8 cellular contexts compared by ENCODE assay signal in the genomic region with DNA sequence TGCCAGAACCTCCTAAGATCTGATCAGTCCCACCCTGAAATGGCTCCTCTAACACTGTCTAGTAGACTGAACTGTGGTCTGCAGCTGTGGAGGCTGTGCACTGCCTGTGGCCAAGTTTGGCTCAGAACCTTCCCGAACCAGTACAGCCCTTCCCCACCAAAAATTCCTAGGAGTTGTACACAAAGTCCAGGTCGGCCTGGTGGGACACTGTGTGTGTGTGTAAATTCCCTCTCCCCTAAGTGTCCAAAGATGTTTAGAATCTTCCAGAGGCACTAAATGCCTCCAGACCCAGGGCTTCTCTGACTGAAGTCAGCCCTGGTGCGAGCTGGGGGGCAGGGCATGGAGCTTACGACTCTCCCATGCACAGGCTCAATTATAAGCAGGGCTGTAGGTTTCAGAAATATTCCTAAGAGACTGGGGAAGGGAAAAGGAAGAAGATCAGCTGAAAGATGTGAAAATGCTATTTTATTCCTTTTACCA.
A peak's percentile ranks its signal among the peaks of the same experiment; 100 is the strongest.
DNase-seq lines count a peak whose midpoint lies in the region; ATAC-seq, FAIRE-seq and TF ChIP-seq lines count a peak whose summit lies in the region.

No MANE protein-coding gene starts in this region.

- H2AFZ ChIP-seq in H1 (ENCODE audit: low read length), result no peak overlapping the region

- no peaks in the 10 kb centered on the region for H4K20me1 ChIP-seq in H1 (replicated peaks in 1 of 2; ENCODE audit: control insufficient read depth in 1 of 2, insufficient read depth in 2 of 2, low read length in 2 of 2)

- H3K4ac ChIP-seq in H1 (replicated peaks; ENCODE audit: insufficient read length, low read depth, low read length), result peak overlapping the region; percentile 98

- peak overlapping the region; percentile 100 for H2BK12ac ChIP-seq in H1 (ENCODE audit: low read depth, low read length)

- H2BK20ac ChIP-seq in H1 (ENCODE audit: low read length), result peak overlapping the region; percentile 98

- no peak for TF ChIP-seq CTCF in C4-2B (conservative IDR thresholded peaks at IDR 0.05)
- TF ChIP-seq CTCF in H1 (IDR thresholded peaks at IDR 0.05; ENCODE audit: control extremely low read depth in 1 of 3, insufficient read depth in 1 of 3, low read depth in 1 of 3, low read length in 3 of 3), result no peak
- no peak for TF ChIP-seq CTCF in ovary (IDR thresholded peaks at IDR 0.05)

- no peak for FAIRE-seq in H1 (lab: Jason Lieb, UNC)

- TF ChIP-seq POLR2A in H1 (IDR thresholded peaks at IDR 0.05; ENCODE audit: control extremely low read depth in 1 of 2, low read depth in 2 of 2, low read length in 2 of 2) (peak in 1 of 2 experiments; percentile 24; a peak in 2 of 3 replicates), ovary (IDR thresholded peaks at IDR 0.05) (no peak)

- H4K91ac ChIP-seq in H1 (replicated peaks; ENCODE audit: insufficient read length, low read length), result peak overlapping the region; percentile 100

- 60% methylated on average over 4 of the region's 4 CpGs; no CpG with 5 or more reads in 1 of the 2 experiments for WGBS in H1 (ENCODE audit: extremely low coverage in 1 of 2, insufficient coverage in 1 of 2, insufficient read length in 1 of 2, insufficient replicate concordance in 2 of 2, low coverage in 1 of 2, low lambda C conversion rate in 2 of 2, missing lambda C conversion rate in 1 of 2), 2 experiments
- WGBS in ovary, 3 donors, result 35 to 49% (median 49%) methylated on average over 4 of the region's 4 CpGs

- no peak for TF ChIP-seq EP300 in H1 (IDR thresholded peaks at IDR 0.05; ENCODE audit: borderline replicate concordance in 1 of 2, low read depth in 2 of 2, low read length in 2 of 2)
- TF ChIP-seq EP300 in ovary (IDR thresholded peaks at IDR 0.05), result no peak

- peak; percentile 33 for DNase-seq in NCI-H774 (lab: John Stamatoyannopoulos, UW)
- DNase-seq in H1 (ENCODE audit: low read depth in 1 of 2, low spot score in 2 of 2), result no peak
- peak in 4 of 5 donors; percentile 24 to 46 (median 32) for DNase-seq in ovary
- no peak for DNase-seq in GF-D8 (lab: John Stamatoyannopoulos, UW)
- no peak for DNase-seq in NCI-H1092 treated with DMSO at 0.1 percent for 48 hours (lab: John Stamatoyannopoulos, UW)

- intact Hi-C loops in ovary (cut with DNase I), result loop anchor here in 2 of 4 donors (2.0 to 10.0 kb wide), 2 partner anchors 106 kb away; partner anchors contain the start of gene ATF7IP (in 2 of the 2)

- H3K23me2 ChIP-seq in H1 (ENCODE audit: low read depth, low read length), result 0 out of 2 replicates have a peak, but pooled peaks cover 5% of the 10 kb centered on the region

- H2BK120ac ChIP-seq in H1 (replicated peaks; ENCODE audit: low read depth, low read length), result peak overlapping the region; percentile 100

- H2BK5ac ChIP-seq in H1 (ENCODE audit: low read depth, low read length), result peak overlapping the region; percentile 99

- peak overlapping the region; percentile 49; the same call in 1 of the 2 replicates for H2BK15ac ChIP-seq in H1 (ENCODE audit: low read length)

- H3K4me2 ChIP-seq in H1 (ENCODE audit: insufficient read depth in 1 of 2, low read depth in 2 of 2, low read length in 2 of 2), result peak overlapping the region; percentile 59 to 67

- H3K79me2 ChIP-seq in H1 (ENCODE audit: control insufficient read depth in 1 of 2, insufficient read depth in 2 of 2, low read length in 2 of 2), result no peaks in the 10 kb centered on the region

- H3K36me3 ChIP-seq in H1 (ENCODE audit: control insufficient read depth in 2 of 4, insufficient read depth in 4 of 4, low read length in 3 of 4) (no peaks in the 10 kb centered on the region; a peak in 1 of 8 replicates), ovary (no peaks in the 10 kb centered on the region)

- peak overlapping the region; percentile 82 for H3K56ac ChIP-seq in H1 (replicated peaks; ENCODE audit: insufficient read length, low read depth, low read length)

- peaks cover 19 to 34% (median 27%) of the 10 kb centered on the region in 4 experiments for H3K4me1 ChIP-seq in H1 (replicated peaks in 1 of 4; ENCODE audit: control insufficient read depth in 3 of 4, insufficient read depth in 4 of 4, low read length in 3 of 4)
- H3K4me1 ChIP-seq in ovary (ENCODE audit: insufficient read depth), result peaks cover 19% of the 10 kb centered on the region

- H3K27me3 ChIP-seq in H1 (replicated peaks in 1 of 4; ENCODE audit: control insufficient read depth in 3 of 4, extremely low read depth in 1 of 4, insufficient read depth in 3 of 4, low read length in 3 of 4) (no peaks in the 10 kb centered on the region), ovary (no peaks in the 10 kb centered on the region)

- CTCF ChIA-PET in H1 (lab: Charles Lee; ENCODE audit: partially characterized antibody), result interaction anchor here (0.6 to 3.0 kb wide), 12 partner anchors 10 to 205 kb away, joined by 3 to 22 read pairs (median 4); partner anchors contain the start of gene ATF7IP

- H3K79me1 ChIP-seq in H1 (ENCODE audit: low read depth, low read length), result no peaks in the 10 kb centered on the region

- TF ChIP-seq RAD21 in H1 (IDR thresholded peaks at IDR 0.05 in 1 of 2, conservative IDR thresholded peaks at IDR 0.05 in 1 of 2; ENCODE audit: low read depth in 2 of 2, low read length in 2 of 2), result no peak

- H2AK5ac ChIP-seq in H1 (ENCODE audit: low read depth, low read length), result peak overlapping the region; percentile 100

- peak overlapping the region; percentile 61 for H3K27ac ChIP-seq in C4-2B
- H3K27ac ChIP-seq in H1 (ENCODE audit: low read depth, low read length), result peak overlapping the region; percentile 95
- H3K27ac ChIP-seq in ovary, result peak overlapping the region; percentile 71 to 74

- H4K8ac ChIP-seq in H1 (ENCODE audit: extremely low read depth, insufficient read depth, low read length), result peak overlapping the region; percentile 94; the same call in 1 of the 2 replicates

- peak overlapping the region; percentile 52 for H3K18ac ChIP-seq in H1 (ENCODE audit: extremely low read depth, low read length)

- H3K14ac ChIP-seq in H1 (ENCODE audit: insufficient read length), result peak overlapping the region; percentile 81

- peak overlapping the region in 3 of 4 experiments; percentile 58 to 78 (median 65); a peak in 6 of 7 replicates for H3K9ac ChIP-seq in H1 (replicated peaks in 1 of 4; ENCODE audit: extremely low read depth in 1 of 4, low read depth in 3 of 4, low read length in 3 of 4)

- POLR2A ChIA-PET in H1 (lab: Charles Lee; ENCODE audit: partially characterized antibody), result interaction anchor here (0.6 to 7.7 kb wide), 29 partner anchors 10 to 231 kb away, joined by 3 to 164 read pairs (median 5); partner anchors contain the start of gene ATF7IP

- H3K9me3 ChIP-seq in H1 (ENCODE audit: insufficient read depth in 2 of 2, low read depth in 1 of 2, low read length in 1 of 2) (peaks cover 0 to 4% of the 10 kb centered on the region in 2 experiments; a peak in 2 of 4 replicates), ovary (no peaks in the 10 kb centered on the region)

- no peak overlapping the region for H3K23ac ChIP-seq in H1 (ENCODE audit: insufficient read length)

- ATAC-seq in GM21619 (IDR thresholded peaks at IDR 0.05; ENCODE audit: unreplicated experiment), result no peak
- ATAC-seq in HG03342 (IDR thresholded peaks at IDR 0.05; ENCODE audit: unreplicated experiment), result no peak

- H3K4me3 ChIP-seq in H1 (ENCODE audit: extremely low read depth in 1 of 4, insufficient read depth in 2 of 4, low read depth in 3 of 4, low read length in 4 of 4) (peak overlapping the region in 2 of 4 experiments; percentile 9 to 39; a peak in 2 of 8 replicates), ovary (no peak overlapping the region)

- peak overlapping the region; percentile 93 for H4K5ac ChIP-seq in H1 (ENCODE audit: insufficient read length, low read depth, low read length)

TF ChIP-seq in H1, 55 proteins besides CTCF, POLR2A, EP300 and RAD21:
- no peak for TF ChIP-seq SUZ12 (IDR thresholded peaks at IDR 0.05; ENCODE audit: low read length)
- TF ChIP-seq SIX5 (IDR thresholded peaks at IDR 0.05; ENCODE audit: low read depth, low read length), result no peak
- no peak for TF ChIP-seq MAFK (IDR thresholded peaks at IDR 0.05; ENCODE audit: low read depth, low read length)

Comparison
In these comparisons a context has a peak if more than half of its experiments do, and no peak if none do; other contexts are left out.
1. DNase-seq: peak in NCI-H774 (single experiment) and ovary (4 of 5); none in H1 (0 of 2), GF-D8 (single experiment) and NCI-H1092 treated with DMSO at 0.1 percent for 48 hours (single experiment).
2. Peak in every context shown above with its lines, with median percentiles within 50 percentile points of each other: H3K27ac ChIP-seq.